10 cellular contexts compared by ENCODE assay signal in genomic region chr6:181049-181654, GRCh38.
A peak's percentile ranks its signal among the peaks of the same experiment; 100 is the strongest.
DNase-seq lines count a peak whose midpoint lies in the region; ATAC-seq and TF ChIP-seq lines count a peak whose summit lies in the region.
"Had no signal": no experiment of that assay in that cellular context is flagged by ENCODE, and none has a peak within 500 bp of the region (broad histone marks: within the 10 kb centered on the region; RNA-seq: fewer than 3 reads in every experiment).

No MANE protein-coding gene starts in this region.

- H3K9me3 ChIP-seq in T-helper 17 cell (ENCODE audit: control insufficient read depth, low read length, poor library complexity, severe bottlenecking): no peaks in the 10 kb centered on the region

- peaks cover 6% of the 10 kb centered on the region for H3K27me3 Mint-ChIP-seq in T-helper 17 cell

- H3K4me3 Mint-ChIP-seq in T-helper 17 cell: no peak overlapping the region

- ATAC-seq in HG02943 (IDR thresholded peaks at IDR 0.05; ENCODE audit: low read depth, unreplicated experiment): peak; percentile 58
- ATAC-seq in T-helper 17 cell: no peak
- ATAC-seq in GM19328 (IDR thresholded peaks at IDR 0.05; ENCODE audit: unreplicated experiment): no peak
- ATAC-seq: sciatic nerve had no signal

- DNase-seq in GM10248 (ENCODE audit: extremely low spot score) (peak; percentile 65), GM19240 (ENCODE audit: insufficient read length, low spot score) (peak; percentile 17), T-helper 17 cell (no peak), AG08396 (ENCODE audit: low spot score) (no peak), SKM-1 treated with dmso at 0.1 percent for 144 hours (lab: John Stamatoyannopoulos, UW; ENCODE audit: unreplicated experiment) (no peak), H4 (ENCODE audit: low spot score) (no peak)
- DNase-seq: activated naive CD4-positive, alpha-beta T cell treated with Interleukin-2 at 50 U/mL for 16 hours had no signal

- POLR2A ChIA-PET in GM10248 (lab: Yijun Ruan, JAX): interaction anchor here (1.9 kb wide), 1 partner anchor 211 kb away, joined by 5 read pairs; the partner anchor contains the start of gene IRF4

- no peak for TF ChIP-seq CTCF in GM10248 (IDR thresholded peaks at IDR 0.05; ENCODE audit: control extremely low read depth, extremely low read depth, low read depth, missing control alignments)

- H3K4me1 Mint-ChIP-seq in T-helper 17 cell: peaks cover 3% of the 10 kb centered on the region

- H3K36me3 Mint-ChIP-seq in T-helper 17 cell (ENCODE audit: low read depth): no peaks in the 10 kb centered on the region

- CTCF ChIA-PET in GM10248 (lab: Yijun Ruan, JAX): interaction anchor here (0.8 to 3.7 kb wide), 12 partner anchors 8 to 150 kb away, joined by 3 to 19 read pairs (median 6); no protein-coding TSS in a partner anchor

- H3K27ac Mint-ChIP-seq in T-helper 17 cell: peak overlapping the region; percentile 51

Comparison
In these comparisons a context has a peak if more than half of its experiments do, and no peak if none do; other contexts are left out.
1. DNase-seq: peak in GM10248 (single experiment) and GM19240 (single experiment); none in T-helper 17 cell (0 of 3), AG08396 (single experiment), SKM-1 treated with dmso at 0.1 percent for 144 hours (single experiment) and H4 (single experiment).